24 cellular contexts compared by ENCODE assay signal in the genomic region with DNA sequence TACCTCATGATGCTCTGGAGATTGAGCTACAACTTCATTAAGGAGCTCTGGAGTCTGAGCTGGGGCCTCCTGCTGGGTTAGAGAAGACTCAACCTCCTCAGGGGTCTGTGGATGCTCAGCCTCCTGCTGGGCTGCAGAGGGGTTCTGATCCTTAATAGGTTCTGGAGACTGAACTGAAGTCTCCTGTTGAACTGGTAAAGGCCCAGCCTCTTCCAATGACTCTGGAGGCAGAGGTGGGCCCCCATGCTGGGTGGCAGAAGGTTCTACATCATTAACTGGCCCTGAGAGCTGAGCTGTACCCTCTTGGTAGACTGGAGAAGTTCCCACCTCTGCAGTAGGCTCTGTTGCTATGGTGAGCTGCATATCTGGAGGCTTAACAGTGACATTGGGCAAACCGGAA. TPM values are rescaled to one million over a fixed set of nuclear protein-coding genes. Genes with fewer than 3 reads are reported as not detected.
DNase-seq lines count a peak whose midpoint lies in the region; TF ChIP-seq lines count a peak whose summit lies in the region.
"Had no signal": no experiment of that assay in that cellular context is flagged by ENCODE, and none has a peak within 500 bp of the region (broad histone marks: within the 10 kb centered on the region; RNA-seq: fewer than 3 reads in every experiment).

No MANE protein-coding gene starts in this region.

- peaks cover 14% of the 10 kb centered on the region for H3F3A ChIP-seq in GM23248 (ENCODE audit: insufficient read depth)

- H3K9me3 ChIP-seq in GM23248 (ENCODE audit: low read depth), result no peaks in the 10 kb centered on the region
- no peaks in the 10 kb centered on the region for H3K9me3 ChIP-seq in breast epithelium
- H3K9me3 ChIP-seq: BE2C had no signal

- no peaks in the 10 kb centered on the region for H4K20me1 ChIP-seq in GM23248 (ENCODE audit: insufficient read depth)
- H4K20me1 ChIP-seq: BLaER1 had no signal

- H3K36me3 Mint-ChIP-seq in HFFc6 (ENCODE audit: low read depth), result peaks cover 25% of the 10 kb centered on the region
- H3K36me3 Mint-ChIP-seq: CD14-positive monocyte; CD4-positive, alpha-beta memory T cell; CD4-positive, CD25-positive, alpha-beta regulatory T cell; CD8-positive, alpha-beta memory T cell had no signal

- no peak overlapping the region for H3K4me3 Mint-ChIP-seq in HFFc6
- H3K4me3 Mint-ChIP-seq: CD14-positive monocyte; CD4-positive, alpha-beta memory T cell; CD4-positive, CD25-positive, alpha-beta regulatory T cell; CD8-positive, alpha-beta memory T cell had no signal

- H3K4me2 ChIP-seq in GM23248 (ENCODE audit: unreplicated experiment), result peak overlapping the region; percentile 53
- H3K4me2 ChIP-seq: BLaER1 had no signal

- peaks cover 6% of the 10 kb centered on the region for H3K27me3 Mint-ChIP-seq in HFFc6 (ENCODE audit: insufficient read depth)

- intact Hi-C loops in breast epithelium (cut with DNase I; ENCODE audit: low total_unique reads), result no loop called here

- H3K9me3 Mint-ChIP-seq in HFFc6, result peaks cover 14% of the 10 kb centered on the region

- no peak for TF ChIP-seq CTCF in HFFc6 (IDR thresholded peaks at IDR 0.05)
- TF ChIP-seq CTCF in breast epithelium (IDR thresholded peaks at IDR 0.05), result no peak

- no peaks in the 10 kb centered on the region for H3K36me3 ChIP-seq in GM23248 (ENCODE audit: low read depth)
- H3K36me3 ChIP-seq in breast epithelium, result no peaks in the 10 kb centered on the region
- H3K36me3 ChIP-seq: BE2C, BLaER1 had no signal

- H3K4me1 ChIP-seq in GM23248 (ENCODE audit: insufficient read depth), result peaks cover 20% of the 10 kb centered on the region
- H3K4me1 ChIP-seq in breast epithelium, result no peaks in the 10 kb centered on the region
- H3K4me1 ChIP-seq: BE2C, BLaER1 had no signal

- H3K4me3 ChIP-seq in GM23248 (no peak overlapping the region), breast epithelium (no peak overlapping the region)
- H3K4me3 ChIP-seq: BLaER1, GM12878 had no signal

- WGBS in GM23248 (ENCODE audit: low coverage in 1 of 2, low lambda C conversion rate in 2 of 2, missing lambda C conversion rate in 2 of 2), 2 experiments, result 94 to 100% methylated on average over 1 of the region's 1 CpG

- no peak overlapping the region for H2AFZ ChIP-seq in GM23248

- H3K27me3 ChIP-seq in GM23248 (replicated peaks; ENCODE audit: insufficient read depth), result no peaks in the 10 kb centered on the region
- no peaks in the 10 kb centered on the region for H3K27me3 ChIP-seq in breast epithelium
- H3K27me3 ChIP-seq: BE2C had no signal

- H3K4me1 Mint-ChIP-seq in HFFc6 (ENCODE audit: low read depth), result peaks cover 37% of the 10 kb centered on the region
- H3K4me1 Mint-ChIP-seq: CD14-positive monocyte had no signal

- H3K27ac Mint-ChIP-seq in HFFc6, result no peak overlapping the region
- H3K27ac Mint-ChIP-seq: CD14-positive monocyte; CD4-positive, alpha-beta memory T cell; CD4-positive, CD25-positive, alpha-beta regulatory T cell; CD8-positive, alpha-beta memory T cell had no signal

- H3K79me2 ChIP-seq in GM23248 (ENCODE audit: insufficient read depth), result no peaks in the 10 kb centered on the region

- H3K9me2 ChIP-seq in GM23248 (ENCODE audit: insufficient read depth), result no peaks in the 10 kb centered on the region

- no peak overlapping the region for H3K9ac ChIP-seq in GM23248
- H3K9ac ChIP-seq: BLaER1 had no signal

- DNase-seq in GM23248 (peak; percentile 25), HFFc6 (peak; percentile 5), amniotic epithelial cell (ENCODE audit: low read depth) (peak; percentile 5), islet precursor cell (no peak), mesenteric fat pad (ENCODE audit: low spot score) (no peak), breast epithelium (ENCODE audit: low spot score in 2 of 2) (no peak)
- DNase-seq: 8988T; ACHN; BE2C; C1 segment of cervical spinal cord; CD4-positive, alpha-beta memory T cell; CD4-positive, CD25-positive, alpha-beta regulatory T cell; CD8-positive, alpha-beta memory T cell; COR-L47; DMS 273 treated with DMSO at 0.1 percent for 48 hours; DMS153; DMS53; DMS79; DND-41; EL; GDM1 had no signal

- H3K27ac ChIP-seq in GM23248, result no peak overlapping the region
- no peak overlapping the region for H3K27ac ChIP-seq in breast epithelium
- H3K27ac ChIP-seq: BLaER1 had no signal

- in situ Hi-C loops in GM23248 (cut with MboI), result no loop called here

- TF ChIP-seq POLR2A in breast epithelium (IDR thresholded peaks at IDR 0.05), result no peak

RNA-seq across cellular contexts. Expression of gene TMEM97, which starts 48.1 kb away (rescaled TPM):
- 15.9 and 16.1 TPM in 2 replicates for total RNA-seq in GM23248 (2014; rRNA removed; shearing (Covaris generic))
- 16.3 and 20.1 TPM in 2 replicates for polyA plus RNA-seq in GM23248 (2016; fragmentation: Nextera tagmentation; extraction: Ambion mirVana)
- 10 to 100 TPM; 17.6 to 29.5 (median 24.1) TPM for total RNA-seq in HFFc6 (2021; fragmentation: NEBNext Ultra II Directional; extraction: Animal tissue kit (Norgen Biotek cat#: 25700))
- 3.1 TPM for total RNA-seq in mesenteric fat pad
- total RNA-seq in breast epithelium, result 1 to 10 TPM; 7.2 to 9.8 (median 7.5) TPM

Comparison
In these comparisons a context has a peak if more than half of its experiments do, and no peak if none do; other contexts are left out.
1. DNase-seq: peak in GM23248 (single experiment), HFFc6 (single experiment) and amniotic epithelial cell (single experiment); none in islet precursor cell (single experiment), mesenteric fat pad (single experiment) and breast epithelium (0 of 2).